1 cellular context compared by ENCODE assay signal in the genomic region with DNA sequence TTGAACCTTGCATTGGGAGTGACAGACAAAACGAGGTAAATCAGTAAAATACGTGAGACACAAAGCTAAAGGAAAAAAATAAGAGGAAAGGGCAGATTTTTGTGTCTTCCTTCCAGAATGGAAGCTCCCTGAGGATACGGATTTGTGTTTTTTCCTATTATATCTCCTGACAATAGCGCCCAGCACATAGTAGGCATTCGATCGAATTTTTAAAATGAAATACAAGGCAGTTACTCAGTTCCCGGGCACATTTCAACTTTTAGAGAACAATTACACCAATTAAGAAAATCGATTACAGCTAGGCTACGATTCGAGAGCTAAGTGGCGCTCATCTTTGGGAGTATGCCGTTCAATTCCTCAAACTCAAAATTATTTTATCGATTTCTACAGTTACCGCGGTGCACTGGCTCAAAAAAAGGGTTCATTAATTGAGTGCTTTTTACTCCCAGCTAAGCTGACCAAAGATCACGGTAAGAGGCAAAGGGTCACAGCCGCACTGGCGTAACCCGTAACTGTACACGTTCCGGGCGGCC.
TF ChIP-seq lines count a peak whose summit lies in the region.

No MANE protein-coding gene starts in this region.

TF ChIP-seq in H1, 55 proteins besides CTCF, POLR2A, EP300 and RAD21:
- no peak for TF ChIP-seq SP2 (IDR thresholded peaks at IDR 0.05; ENCODE audit: low read length)
- no peak for TF ChIP-seq RXRA (IDR thresholded peaks at IDR 0.05; ENCODE audit: insufficient read depth, low read depth, low read length)
- peak; percentile 23 for TF ChIP-seq KDM4A (IDR thresholded peaks at IDR 0.05; ENCODE audit: low read depth, low read length, severe bottlenecking)
- no peak for TF ChIP-seq MAFK (IDR thresholded peaks at IDR 0.05; ENCODE audit: low read depth, low read length)
- TF ChIP-seq, protein P1, sequence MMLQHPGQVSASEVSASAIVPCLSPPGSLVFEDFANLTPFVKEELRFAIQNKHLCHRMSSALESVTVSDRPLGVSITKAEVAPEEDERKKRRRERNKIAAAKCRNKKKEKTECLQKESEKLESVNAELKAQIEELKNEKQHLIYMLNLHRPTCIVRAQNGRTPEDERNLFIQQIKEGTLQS (IDR thresholded peaks at IDR 0.05; ENCODE audit: insufficient read depth, low read depth, low read length), result no peak
- no peak for TF ChIP-seq BCL11A (IDR thresholded peaks at IDR 0.05; ENCODE audit: low read depth in 2 of 2, low read length in 2 of 2)
- peak; percentile 62; the same call in 1 of the 2 replicates for TF ChIP-seq PHF8 (conservative IDR thresholded peaks at IDR 0.05; ENCODE audit: low read depth, low read length)
- TF ChIP-seq CEBPB (IDR thresholded peaks at IDR 0.05; ENCODE audit: low read depth, low read length), result no peak
- TF ChIP-seq SAP30 (IDR thresholded peaks at IDR 0.05; ENCODE audit: insufficient read depth, insufficient replicate concordance, low read length), result peak; percentile 52
- TF ChIP-seq BRCA1 (IDR thresholded peaks at IDR 0.05; ENCODE audit: low read depth, low read length), result no peak
- 0 out of 2 replicates have a peak, but pooled peaks have one; percentile 5 for TF ChIP-seq KDM1A (IDR thresholded peaks at IDR 0.05; ENCODE audit: borderline replicate concordance, low read length)
- no peak for TF ChIP-seq EGR1 (IDR thresholded peaks at IDR 0.05; ENCODE audit: borderline replicate concordance, low read depth, low read length)
- no peak for TF ChIP-seq CHD1 (IDR thresholded peaks at IDR 0.05; ENCODE audit: low read depth, low read length)
